ENCODE assay signal across 1 cellular context in the genomic region with DNA sequence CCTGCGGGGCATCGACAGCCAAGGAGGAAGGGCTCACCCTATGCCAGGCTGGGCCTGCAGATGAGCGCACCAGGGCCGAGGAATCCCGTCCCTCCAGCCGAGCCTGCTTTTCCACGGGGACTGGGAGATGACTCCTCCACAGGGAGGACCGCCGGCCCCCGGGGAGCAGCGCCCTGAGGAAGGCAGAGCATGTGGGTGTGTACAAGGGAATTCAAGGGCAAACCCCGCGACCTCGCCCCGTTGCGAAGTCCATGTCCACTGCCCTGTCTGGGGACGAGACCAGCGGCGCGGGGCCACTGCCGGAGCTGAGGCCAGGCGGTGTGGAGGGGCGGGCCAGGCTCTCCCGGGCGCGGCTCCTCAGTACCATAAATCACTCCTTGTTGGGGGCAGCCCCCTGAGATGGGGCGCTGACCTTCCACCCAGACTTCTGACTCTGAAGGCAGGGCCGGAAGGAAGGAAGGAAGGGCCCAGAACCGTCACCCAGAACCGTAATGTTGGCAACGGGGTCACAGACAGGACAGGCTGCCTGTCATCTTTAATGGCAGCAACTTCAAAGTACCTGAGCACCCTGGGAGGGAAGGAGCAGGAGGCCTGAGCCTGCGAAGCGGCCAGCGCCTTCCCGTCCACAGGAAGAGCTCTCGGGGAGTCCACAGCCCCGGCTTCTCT.
TF ChIP-seq lines count a peak whose summit lies in the region.

No MANE protein-coding gene starts in this region.

TF ChIP-seq in IMR-90, 13 proteins besides CTCF, POLR2A, EP300 and RAD21 (continued from another document):
- TF ChIP-seq, protein P1, sequence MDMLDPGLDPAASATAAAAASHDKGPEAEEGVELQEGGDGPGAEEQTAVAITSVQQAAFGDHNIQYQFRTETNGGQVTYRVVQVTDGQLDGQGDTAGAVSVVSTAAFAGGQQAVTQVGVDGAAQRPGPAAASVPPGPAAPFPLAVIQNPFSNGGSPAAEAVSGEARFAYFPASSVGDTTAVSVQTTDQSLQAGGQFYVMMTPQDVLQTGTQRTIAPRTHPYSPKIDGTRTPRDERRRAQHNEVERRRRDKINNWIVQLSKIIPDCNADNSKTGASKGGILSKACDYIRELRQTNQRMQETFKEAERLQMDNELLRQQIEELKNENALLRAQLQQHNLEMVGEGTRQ (IDR thresholded peaks at IDR 0.05; ENCODE audit: low read depth, low read length): no peak
- TF ChIP-seq CHD1 (IDR thresholded peaks at IDR 0.05; ENCODE audit: low read depth, low read length): no peak
